In genomic region chr12:19404232-19404880, GRCh38 we compare ENCODE assay signal across 1 cellular context.
TF ChIP-seq lines count a peak whose summit lies in the region.

No MANE protein-coding gene starts in this region.

TF ChIP-seq in K562, 482 proteins besides CTCF, POLR2A, EP300 and RAD21 (continued from another document):
- TF ChIP-seq ZFP36 (IDR thresholded peaks at IDR 0.05; ENCODE audit: low read depth, low read length, partially characterized antibody) = no peak
- TF ChIP-seq PTRF (tag; IDR thresholded peaks at IDR 0.05) = no peak
- no peak for TF ChIP-seq THRAP3 (IDR thresholded peaks at IDR 0.05; ENCODE audit: borderline replicate concordance)
